ENCODE assay signal across 17 cellular contexts in the genomic region with DNA sequence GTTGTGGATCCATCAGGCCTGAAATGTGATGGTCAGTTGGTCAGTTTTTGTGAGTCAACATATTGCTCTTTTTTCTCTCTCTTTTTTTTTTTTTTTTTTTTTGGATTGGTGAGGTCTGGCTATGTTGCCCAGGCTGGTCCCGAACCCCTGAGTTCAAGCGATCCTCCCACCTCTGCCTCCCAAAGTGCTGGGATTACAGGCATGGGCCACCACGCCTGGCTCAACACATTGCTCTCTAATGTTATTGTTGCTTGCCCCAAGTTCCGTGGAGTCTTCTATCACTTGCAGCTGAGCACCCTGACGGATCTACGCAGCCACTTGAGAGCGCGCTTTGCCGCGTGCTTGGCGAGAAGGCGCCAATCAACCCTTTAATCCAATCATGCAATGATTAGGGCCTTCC.
"Had no signal": no experiment of that assay in that cellular context is flagged by ENCODE, and none has a peak within 500 bp of the region (broad histone marks: within the 10 kb centered on the region; RNA-seq: fewer than 3 reads in every experiment).

No MANE protein-coding gene starts in this region.

- H3K36me3 ChIP-seq: ovary, right atrium auricular region, stomach, suprapubic skin had no signal

- H3K27ac ChIP-seq: foreskin keratinocyte, ovary, psoas muscle, right atrium auricular region, stomach, suprapubic skin had no signal

- H3K4me3 ChIP-seq: ovary, psoas muscle, right atrium auricular region, stomach, suprapubic skin had no signal

- DNase-seq: activated CD4-positive, alpha-beta T cell treated with anti-CD3 and anti-CD28 coated beads for 36 hours; activated CD4-positive, alpha-beta T cell treated with anti-CD3 and anti-CD28 coated beads, Interleukin-2, amount 50 U/mL, for 4 hours; activated CD8-positive, alpha-beta memory T cell treated with anti-CD3 and anti-CD28 coated beads for 24 hours; activated CD8-positive, alpha-beta memory T cell treated with anti-CD3 and anti-CD28 coated beads, Interleukin-2, amount 50 U/mL, for 4 hours; activated naive CD8-positive, alpha-beta T cell treated with anti-CD3 and anti-CD28 coated beads, Interleukin-2, amount 50 U/mL, for 24 hours; activated T-cell treated with anti-CD3 and anti-CD28 coated beads, Interleukin-2, amount 50 U/mL, for 4 hours; effector memory CD4-positive, alpha-beta T cell; foreskin keratinocyte; naive thymus-derived CD8-positive, alpha-beta T cell; stimulated activated CD4-positive, alpha-beta T cell treated with anti-CD3 and anti-CD28 coated beads, Interleukin-1b, Interleukin-23, amount 100 ng/mL, for 48 hours; stomach had no signal

- H3K27me3 ChIP-seq: foreskin keratinocyte, ovary, right atrium auricular region had no signal

- H3K9me3 ChIP-seq: ovary, suprapubic skin had no signal

- H3K4me1 ChIP-seq: foreskin keratinocyte, psoas muscle, right atrium auricular region, stomach had no signal

- ATAC-seq: activated CD4-positive, alpha-beta T cell treated with anti-CD3 and anti-CD28 coated beads for 36 hours; activated naive CD8-positive, alpha-beta T cell treated with anti-CD3 and anti-CD28 coated beads, Interleukin-2, amount 50 U/mL, for 24 hours; activated T-cell treated with anti-CD3 and anti-CD28 coated beads, Interleukin-2, amount 50 U/mL, for 4 hours; foreskin keratinocyte; naive thymus-derived CD8-positive, alpha-beta T cell; psoas muscle; stimulated activated memory B cell treated with anti-CD40 and anti-IgM and Interleukin-4, amounts not matched to agents 10 μg/mL and 1 μg/mL and 100 μg/mL, for 72 hours; T-cell had no signal
